In the genomic region with DNA sequence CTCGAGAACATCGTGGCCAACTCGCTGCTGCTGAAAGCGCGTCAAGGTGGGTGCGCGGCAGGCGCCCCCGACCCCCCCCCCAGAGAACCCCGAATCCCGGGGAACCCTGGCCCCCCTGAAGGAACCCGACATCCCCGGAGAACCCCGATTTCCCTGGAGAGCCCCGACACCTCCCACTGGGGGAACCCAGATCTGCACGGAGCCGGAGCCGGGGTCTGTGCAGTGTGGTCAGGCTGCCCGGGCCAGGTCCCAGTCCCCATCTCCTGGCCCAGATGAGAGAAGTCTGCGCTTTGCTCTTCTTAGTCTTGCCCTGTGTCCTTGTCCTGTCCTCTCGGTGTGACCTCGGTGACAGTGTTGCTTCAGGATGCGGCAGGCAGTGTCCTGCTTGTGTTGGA, we compare ENCODE assay signal across 8 cellular contexts. TPM values are rescaled to one million over a fixed set of nuclear protein-coding genes. Genes with fewer than 3 reads are reported as not detected.
DNase-seq lines count a peak whose midpoint lies in the region; ATAC-seq and TF ChIP-seq lines count a peak whose summit lies in the region.

No MANE protein-coding gene starts in this region.

- H3K27ac Mint-ChIP-seq in chondrocyte (ENCODE audit: unreplicated experiment), result peak overlapping the region; percentile 78

- peaks cover 0 to 6% of the 10 kb centered on the region in 2 donors for H3K4me1 ChIP-seq in uterus

- peaks cover 32% of the 10 kb centered on the region for H3K4me1 Mint-ChIP-seq in chondrocyte (ENCODE audit: low read depth)

- TF ChIP-seq CTCF in AG04450 (IDR thresholded peaks at IDR 0.05; ENCODE audit: low read depth, low read length) (0 out of 2 replicates have a peak, but pooled peaks have one; percentile 1), chondrocyte (IDR thresholded peaks at IDR 0.05) (no peak), uterus (IDR thresholded peaks at IDR 0.05) (no peak)

- H3K4me3 ChIP-seq in AG04450 (ENCODE audit: low read depth, low read length) (peak overlapping the region; percentile 74), uterus (peak overlapping the region; percentile 70 to 86)
- H3K4me3 ChIP-seq in Jurkat, Clone E6-1 (ENCODE audit: low read length), result peak overlapping the region; percentile 94

- H3K36me3 Mint-ChIP-seq in chondrocyte (ENCODE audit: low read depth), result no peaks in the 10 kb centered on the region

- POLR2A ChIA-PET in AG04450 (lab: Yijun Ruan, JAX), result interaction anchor here (0.7 to 1.7 kb wide), 4 partner anchors 9 to 203 kb away, joined by 3 to 6 read pairs (median 3); no protein-coding TSS in a partner anchor

- no peaks in the 10 kb centered on the region for H3K36me3 ChIP-seq in uterus

- H3K9me3 Mint-ChIP-seq in chondrocyte (ENCODE audit: low read depth), result no peaks in the 10 kb centered on the region

- H3K27ac ChIP-seq in AG04450 (ENCODE audit: low read depth, low read length) (no peak overlapping the region), uterus (peak overlapping the region; percentile 70 to 77)

- CTCF ChIA-PET in AG04450 (lab: Charles Lee), result interaction anchor here (0.7 to 1.3 kb wide), 3 partner anchors 10 to 232 kb away, joined by 3 to 6 read pairs (median 4); no protein-coding TSS in a partner anchor

- peak overlapping the region; percentile 92 for H3K4me3 Mint-ChIP-seq in chondrocyte (ENCODE audit: unreplicated experiment)

- H3K9me3 ChIP-seq in AG04450 (ENCODE audit: control insufficient read depth, insufficient read depth, low read length) (no peaks in the 10 kb centered on the region), uterus (no peaks in the 10 kb centered on the region)

- no peak for ATAC-seq in HG03159 (IDR thresholded peaks at IDR 0.05; ENCODE audit: unreplicated experiment)

- H3K27me3 ChIP-seq in AG04450 (ENCODE audit: control insufficient read depth, insufficient read depth, low read length) (no peaks in the 10 kb centered on the region), uterus (no peaks in the 10 kb centered on the region)

- no peaks in the 10 kb centered on the region for H3K27me3 Mint-ChIP-seq in chondrocyte (ENCODE audit: low read depth)

- DNase-seq in AG04450 (ENCODE audit: low read depth, low spot score) (no peak), chondrocyte (ENCODE audit: low spot score) (no peak), mesenteric fat pad (ENCODE audit: low spot score) (peak; percentile 89), uterus (no peak)
- DNase-seq in Jurkat, Clone E6-1 (ENCODE audit: low read depth, low spot score), result no peak
- no peak for DNase-seq in stimulated activated CD4-positive, alpha-beta T cell treated with anti-CD3 and anti-CD28 coated beads, Interleukin-4, amount 100 ng/mL, for 4 hours
- DNase-seq in stimulated activated naive CD4-positive, alpha-beta T cell treated with Interleukin-2 at 50 U/mL for 16 hours (lab: John Stamatoyannopoulos, UW), result no peak

- TF ChIP-seq POLR2A in uterus (IDR thresholded peaks at IDR 0.05), result no peak

- intact Hi-C loops in uterus (cut with DNase I; ENCODE audit: low total_unique reads), result no loop called here

RNA-seq across cellular contexts. Expression of gene GRK4, which starts 0.7 kb away (rescaled TPM):
- 3.7 TPM in 2 replicates for polyA plus RNA-seq in AG04450 (2011; rRNA removed)
- 2.2 and 2.5 TPM in 2 replicates for polyA minus RNA-seq in AG04450 (2011; rRNA and poly(A)+ RNA removed)
- 7.8 TPM for polyA plus RNA-seq in Jurkat, Clone E6-1 (2012; ENCODE audit: insufficient read depth, insufficient read length)
- total RNA-seq in chondrocyte, result 12.0 to 13.4 TPM (median 12.8 TPM) in 3 replicates
- 6.0 TPM for total RNA-seq in mesenteric fat pad
- total RNA-seq in uterus, result 1 to 10 TPM in 3 of 4 donors, not detected in 1; 1.0 to 9.4 (median 6.0) TPM

RNA-seq across cellular contexts. Expression of gene NOP14, which starts 0.9 kb away (rescaled TPM):
- polyA plus RNA-seq in AG04450 (2011; rRNA removed), result 11.2 and 11.5 TPM in 2 replicates
- 11.6 and 11.8 TPM in 2 replicates for polyA minus RNA-seq in AG04450 (2011; rRNA and poly(A)+ RNA removed)
- 70.7 TPM for polyA plus RNA-seq in Jurkat, Clone E6-1 (2012; ENCODE audit: insufficient read depth, insufficient read length)
- 22.2 to 23.9 TPM (median 22.7 TPM) in 3 replicates for total RNA-seq in chondrocyte
- 37.5 TPM for total RNA-seq in mesenteric fat pad
- total RNA-seq in uterus, result 10 to 100 TPM in 3 of 4 donors, 1 to 10 TPM in 1; 2.0 to 22.5 (median 13.0) TPM
